Comparison of ENCODE assay signal across 2 cellular contexts in genomic region chr14:37189733-37190132, GRCh38. TPM values are rescaled to one million over a fixed set of nuclear protein-coding genes. Genes with fewer than 3 reads are reported as not detected.
"Had no signal": no experiment of that assay in that cellular context is flagged by ENCODE, and none has a peak within 500 bp of the region (broad histone marks: within the 10 kb centered on the region; RNA-seq: fewer than 3 reads in every experiment).

No MANE protein-coding gene starts in this region.

RNA-seq across cellular contexts. Expression of gene MIPOL1, which starts 8.0 kb away (rescaled TPM):
- polyA plus RNA-seq: IgD-negative memory B cell had no signal

RNA-seq across cellular contexts. Expression of gene SLC25A21, which starts 17.3 kb away (rescaled TPM):
- total RNA-seq: HT-29 had no signal
- polyA plus RNA-seq: IgD-negative memory B cell had no signal
